Comparison of ENCODE assay signal across 1 cellular context in the genomic region with DNA sequence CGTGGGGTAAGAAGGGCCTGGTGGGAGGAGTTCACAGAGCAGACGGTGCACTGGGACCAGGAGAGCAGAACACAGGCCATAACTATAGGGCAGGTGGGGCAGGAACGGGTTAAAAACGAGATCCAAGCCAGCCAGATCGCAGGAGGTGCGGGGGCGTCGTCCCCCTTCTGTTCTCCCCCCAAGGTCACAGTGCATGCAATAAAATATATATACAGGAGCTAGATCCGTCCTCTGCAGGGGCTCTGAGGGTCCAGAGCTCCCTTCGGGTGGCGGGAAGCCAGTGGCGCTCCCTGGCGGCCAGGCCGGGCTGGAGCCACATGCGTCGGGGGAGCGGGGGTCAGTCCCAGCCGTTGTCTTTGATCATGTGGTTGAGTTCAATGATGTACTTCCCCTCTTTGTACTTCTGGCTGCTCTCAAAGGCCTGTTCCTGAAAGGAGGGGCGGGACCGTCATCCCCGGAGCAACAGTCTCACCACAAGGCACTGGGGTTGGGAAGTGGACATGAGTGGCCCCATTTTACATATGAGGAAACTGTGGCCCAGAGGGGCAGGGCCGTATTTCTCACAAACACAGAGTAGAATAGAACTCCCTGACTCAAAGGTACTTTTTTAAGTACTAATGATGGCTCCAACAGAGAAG.
TF ChIP-seq lines count a peak whose summit lies in the region.

No MANE protein-coding gene starts in this region.

TF ChIP-seq in HepG2, 621 proteins besides CTCF, POLR2A, EP300 and RAD21 (continued from another document and continues in another):
- TF ChIP-seq, protein P1, sequence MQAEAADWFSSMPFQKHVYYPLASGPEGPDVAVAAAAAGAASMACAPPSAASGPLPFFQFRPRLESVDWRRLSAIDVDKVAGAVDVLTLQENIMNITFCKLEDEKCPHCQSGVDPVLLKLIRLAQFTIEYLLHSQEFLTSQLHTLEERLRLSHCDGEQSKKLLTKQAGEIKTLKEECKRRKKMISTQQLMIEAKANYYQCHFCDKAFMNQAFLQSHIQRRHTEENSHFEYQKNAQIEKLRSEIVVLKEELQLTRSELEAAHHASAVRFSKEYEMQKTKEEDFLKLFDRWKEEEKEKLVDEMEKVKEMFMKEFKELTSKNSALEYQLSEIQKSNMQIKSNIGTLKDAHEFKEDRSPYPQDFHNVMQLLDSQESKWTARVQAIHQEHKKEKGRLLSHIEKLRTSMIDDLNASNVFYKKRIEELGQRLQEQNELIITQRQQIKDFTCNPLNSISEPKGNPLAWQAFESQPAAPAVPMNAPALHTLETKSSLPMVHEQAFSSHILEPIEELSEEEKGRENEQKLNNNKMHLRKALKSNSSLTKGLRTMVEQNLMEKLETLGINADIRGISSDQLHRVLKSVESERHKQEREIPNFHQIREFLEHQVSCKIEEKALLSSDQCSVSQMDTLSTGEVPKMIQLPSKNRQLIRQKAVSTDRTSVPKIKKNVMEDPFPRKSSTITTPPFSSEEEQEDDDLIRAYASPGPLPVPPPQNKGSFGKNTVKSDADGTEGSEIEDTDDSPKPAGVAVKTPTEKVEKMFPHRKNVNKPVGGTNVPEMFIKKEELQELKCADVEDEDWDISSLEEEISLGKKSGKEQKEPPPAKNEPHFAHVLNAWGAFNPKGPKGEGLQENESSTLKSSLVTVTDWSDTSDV (CRISPR knock-in tag; IDR thresholded peaks at IDR 0.05), result peak; percentile 73
- TF ChIP-seq HHEX (CRISPR knock-in tag; IDR thresholded peaks at IDR 0.05), result no peak
- TF ChIP-seq STAG1 (CRISPR knock-in tag; IDR thresholded peaks at IDR 0.05), result peak; percentile 66
- TF ChIP-seq, protein P2, sequence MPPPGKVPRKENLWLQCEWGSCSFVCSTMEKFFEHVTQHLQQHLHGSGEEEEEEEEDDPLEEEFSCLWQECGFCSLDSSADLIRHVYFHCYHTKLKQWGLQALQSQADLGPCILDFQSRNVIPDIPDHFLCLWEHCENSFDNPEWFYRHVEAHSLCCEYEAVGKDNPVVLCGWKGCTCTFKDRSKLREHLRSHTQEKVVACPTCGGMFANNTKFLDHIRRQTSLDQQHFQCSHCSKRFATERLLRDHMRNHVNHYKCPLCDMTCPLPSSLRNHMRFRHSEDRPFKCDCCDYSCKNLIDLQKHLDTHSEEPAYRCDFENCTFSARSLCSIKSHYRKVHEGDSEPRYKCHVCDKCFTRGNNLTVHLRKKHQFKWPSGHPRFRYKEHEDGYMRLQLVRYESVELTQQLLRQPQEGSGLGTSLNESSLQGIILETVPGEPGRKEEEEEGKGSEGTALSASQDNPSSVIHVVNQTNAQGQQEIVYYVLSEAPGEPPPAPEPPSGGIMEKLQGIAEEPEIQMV (CRISPR knock-in tag; IDR thresholded peaks at IDR 0.05; ENCODE audit: low read depth), result 0 out of 2 replicates have a peak, but pooled peaks have one; percentile 79
- TF ChIP-seq PTBP1 (IDR thresholded peaks at IDR 0.05; ENCODE audit: low read depth, low read length, poor library complexity, severe bottlenecking), result no peak
- no peak for TF ChIP-seq ZNF460 (CRISPR knock-in tag; IDR thresholded peaks at IDR 0.05; ENCODE audit: borderline replicate concordance)
- 0 out of 2 replicates have a peak, but pooled peaks have one; percentile 31 for TF ChIP-seq MTF2 (CRISPR knock-in tag; IDR thresholded peaks at IDR 0.05; ENCODE audit: borderline replicate concordance)
- TF ChIP-seq PHF21A (CRISPR knock-in tag; IDR thresholded peaks at IDR 0.05), result peak; percentile 94
- TF ChIP-seq, protein P3, sequence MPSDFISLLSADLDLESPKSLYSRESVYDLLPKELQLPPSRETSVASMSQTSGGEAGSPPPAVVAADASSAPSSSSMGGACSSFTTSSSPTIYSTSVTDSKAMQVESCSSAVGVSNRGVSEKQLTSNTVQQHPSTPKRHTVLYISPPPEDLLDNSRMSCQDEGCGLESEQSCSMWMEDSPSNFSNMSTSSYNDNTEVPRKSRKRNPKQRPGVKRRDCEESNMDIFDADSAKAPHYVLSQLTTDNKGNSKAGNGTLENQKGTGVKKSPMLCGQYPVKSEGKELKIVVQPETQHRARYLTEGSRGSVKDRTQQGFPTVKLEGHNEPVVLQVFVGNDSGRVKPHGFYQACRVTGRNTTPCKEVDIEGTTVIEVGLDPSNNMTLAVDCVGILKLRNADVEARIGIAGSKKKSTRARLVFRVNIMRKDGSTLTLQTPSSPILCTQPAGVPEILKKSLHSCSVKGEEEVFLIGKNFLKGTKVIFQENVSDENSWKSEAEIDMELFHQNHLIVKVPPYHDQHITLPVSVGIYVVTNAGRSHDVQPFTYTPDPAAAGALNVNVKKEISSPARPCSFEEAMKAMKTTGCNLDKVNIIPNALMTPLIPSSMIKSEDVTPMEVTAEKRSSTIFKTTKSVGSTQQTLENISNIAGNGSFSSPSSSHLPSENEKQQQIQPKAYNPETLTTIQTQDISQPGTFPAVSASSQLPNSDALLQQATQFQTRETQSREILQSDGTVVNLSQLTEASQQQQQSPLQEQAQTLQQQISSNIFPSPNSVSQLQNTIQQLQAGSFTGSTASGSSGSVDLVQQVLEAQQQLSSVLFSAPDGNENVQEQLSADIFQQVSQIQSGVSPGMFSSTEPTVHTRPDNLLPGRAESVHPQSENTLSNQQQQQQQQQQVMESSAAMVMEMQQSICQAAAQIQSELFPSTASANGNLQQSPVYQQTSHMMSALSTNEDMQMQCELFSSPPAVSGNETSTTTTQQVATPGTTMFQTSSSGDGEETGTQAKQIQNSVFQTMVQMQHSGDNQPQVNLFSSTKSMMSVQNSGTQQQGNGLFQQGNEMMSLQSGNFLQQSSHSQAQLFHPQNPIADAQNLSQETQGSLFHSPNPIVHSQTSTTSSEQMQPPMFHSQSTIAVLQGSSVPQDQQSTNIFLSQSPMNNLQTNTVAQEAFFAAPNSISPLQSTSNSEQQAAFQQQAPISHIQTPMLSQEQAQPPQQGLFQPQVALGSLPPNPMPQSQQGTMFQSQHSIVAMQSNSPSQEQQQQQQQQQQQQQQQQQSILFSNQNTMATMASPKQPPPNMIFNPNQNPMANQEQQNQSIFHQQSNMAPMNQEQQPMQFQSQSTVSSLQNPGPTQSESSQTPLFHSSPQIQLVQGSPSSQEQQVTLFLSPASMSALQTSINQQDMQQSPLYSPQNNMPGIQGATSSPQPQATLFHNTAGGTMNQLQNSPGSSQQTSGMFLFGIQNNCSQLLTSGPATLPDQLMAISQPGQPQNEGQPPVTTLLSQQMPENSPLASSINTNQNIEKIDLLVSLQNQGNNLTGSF (CRISPR knock-in tag; IDR thresholded peaks at IDR 0.05), result peak; percentile 17; the same call in 1 of the 2 replicates
- TF ChIP-seq CENPT (CRISPR knock-in tag; IDR thresholded peaks at IDR 0.05; ENCODE audit: low read depth), result no peak
- TF ChIP-seq FOXP1 (IDR thresholded peaks at IDR 0.05), result no peak
- TF ChIP-seq FOXP1 (CRISPR knock-in tag; IDR thresholded peaks at IDR 0.05), result 0 out of 2 replicates have a peak, but pooled peaks have one; percentile 32
- peak; percentile 97 for TF ChIP-seq ZMYM3 (CRISPR knock-in tag; IDR thresholded peaks at IDR 0.05)
- peak; percentile 73; the same call in 1 of the 2 replicates for TF ChIP-seq ZNF557 (CRISPR knock-in tag; IDR thresholded peaks at IDR 0.05)
- TF ChIP-seq, protein P4, sequence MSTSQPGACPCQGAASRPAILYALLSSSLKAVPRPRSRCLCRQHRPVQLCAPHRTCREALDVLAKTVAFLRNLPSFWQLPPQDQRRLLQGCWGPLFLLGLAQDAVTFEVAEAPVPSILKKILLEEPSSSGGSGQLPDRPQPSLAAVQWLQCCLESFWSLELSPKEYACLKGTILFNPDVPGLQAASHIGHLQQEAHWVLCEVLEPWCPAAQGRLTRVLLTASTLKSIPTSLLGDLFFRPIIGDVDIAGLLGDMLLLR (CRISPR knock-in tag; IDR thresholded peaks at IDR 0.05), result peak; percentile 80
- TF ChIP-seq, protein P5, sequence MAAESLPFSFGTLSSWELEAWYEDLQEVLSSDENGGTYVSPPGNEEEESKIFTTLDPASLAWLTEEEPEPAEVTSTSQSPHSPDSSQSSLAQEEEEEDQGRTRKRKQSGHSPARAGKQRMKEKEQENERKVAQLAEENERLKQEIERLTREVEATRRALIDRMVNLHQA (CRISPR knock-in tag; IDR thresholded peaks at IDR 0.05), result no peak
- no peak for TF ChIP-seq ZSCAN31 (CRISPR knock-in tag; IDR thresholded peaks at IDR 0.05; ENCODE audit: low read depth)
- TF ChIP-seq NPAS2 (CRISPR knock-in tag; IDR thresholded peaks at IDR 0.05; ENCODE audit: borderline replicate concordance), result no peak
- TF ChIP-seq, protein P6, sequence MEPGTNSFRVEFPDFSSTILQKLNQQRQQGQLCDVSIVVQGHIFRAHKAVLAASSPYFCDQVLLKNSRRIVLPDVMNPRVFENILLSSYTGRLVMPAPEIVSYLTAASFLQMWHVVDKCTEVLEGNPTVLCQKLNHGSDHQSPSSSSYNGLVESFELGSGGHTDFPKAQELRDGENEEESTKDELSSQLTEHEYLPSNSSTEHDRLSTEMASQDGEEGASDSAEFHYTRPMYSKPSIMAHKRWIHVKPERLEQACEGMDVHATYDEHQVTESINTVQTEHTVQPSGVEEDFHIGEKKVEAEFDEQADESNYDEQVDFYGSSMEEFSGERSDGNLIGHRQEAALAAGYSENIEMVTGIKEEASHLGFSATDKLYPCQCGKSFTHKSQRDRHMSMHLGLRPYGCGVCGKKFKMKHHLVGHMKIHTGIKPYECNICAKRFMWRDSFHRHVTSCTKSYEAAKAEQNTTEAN (CRISPR knock-in tag; conservative IDR thresholded peaks at IDR 0.05), result no peak; the same call in 1 of the 2 replicates
- peak; percentile 61; the same call in 1 of the 2 replicates for TF ChIP-seq ZSCAN25 (CRISPR knock-in tag; IDR thresholded peaks at IDR 0.05)
- TF ChIP-seq STAT5B (CRISPR knock-in tag; IDR thresholded peaks at IDR 0.05), result 0 out of 2 replicates have a peak, but pooled peaks have one; percentile 84
- TF ChIP-seq GFI1 (CRISPR knock-in tag; IDR thresholded peaks at IDR 0.05; ENCODE audit: borderline replicate concordance), result no peak
- 0 out of 2 replicates have a peak, but pooled peaks have one; percentile 56 for TF ChIP-seq ZNF792 (CRISPR knock-in tag; IDR thresholded peaks at IDR 0.05)
- TF ChIP-seq, protein P7, sequence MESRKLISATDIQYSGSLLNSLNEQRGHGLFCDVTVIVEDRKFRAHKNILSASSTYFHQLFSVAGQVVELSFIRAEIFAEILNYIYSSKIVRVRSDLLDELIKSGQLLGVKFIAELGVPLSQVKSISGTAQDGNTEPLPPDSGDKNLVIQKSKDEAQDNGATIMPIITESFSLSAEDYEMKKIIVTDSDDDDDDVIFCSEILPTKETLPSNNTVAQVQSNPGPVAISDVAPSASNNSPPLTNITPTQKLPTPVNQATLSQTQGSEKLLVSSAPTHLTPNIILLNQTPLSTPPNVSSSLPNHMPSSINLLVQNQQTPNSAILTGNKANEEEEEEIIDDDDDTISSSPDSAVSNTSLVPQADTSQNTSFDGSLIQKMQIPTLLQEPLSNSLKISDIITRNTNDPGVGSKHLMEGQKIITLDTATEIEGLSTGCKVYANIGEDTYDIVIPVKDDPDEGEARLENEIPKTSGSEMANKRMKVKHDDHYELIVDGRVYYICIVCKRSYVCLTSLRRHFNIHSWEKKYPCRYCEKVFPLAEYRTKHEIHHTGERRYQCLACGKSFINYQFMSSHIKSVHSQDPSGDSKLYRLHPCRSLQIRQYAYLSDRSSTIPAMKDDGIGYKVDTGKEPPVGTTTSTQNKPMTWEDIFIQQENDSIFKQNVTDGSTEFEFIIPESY (CRISPR knock-in tag; IDR thresholded peaks at IDR 0.05), result peak; percentile 87
- TF ChIP-seq ZNF547 (CRISPR knock-in tag; IDR thresholded peaks at IDR 0.05), result no peak; the same call in 1 of the 2 replicates
- no peak for TF ChIP-seq ASH2L (IDR thresholded peaks at IDR 0.05; ENCODE audit: insufficient read length, low read depth, low read length)
- peak; percentile 68; the same call in 1 of the 2 replicates for TF ChIP-seq ZBTB21 (CRISPR knock-in tag; IDR thresholded peaks at IDR 0.05)
- TF ChIP-seq, protein P8, sequence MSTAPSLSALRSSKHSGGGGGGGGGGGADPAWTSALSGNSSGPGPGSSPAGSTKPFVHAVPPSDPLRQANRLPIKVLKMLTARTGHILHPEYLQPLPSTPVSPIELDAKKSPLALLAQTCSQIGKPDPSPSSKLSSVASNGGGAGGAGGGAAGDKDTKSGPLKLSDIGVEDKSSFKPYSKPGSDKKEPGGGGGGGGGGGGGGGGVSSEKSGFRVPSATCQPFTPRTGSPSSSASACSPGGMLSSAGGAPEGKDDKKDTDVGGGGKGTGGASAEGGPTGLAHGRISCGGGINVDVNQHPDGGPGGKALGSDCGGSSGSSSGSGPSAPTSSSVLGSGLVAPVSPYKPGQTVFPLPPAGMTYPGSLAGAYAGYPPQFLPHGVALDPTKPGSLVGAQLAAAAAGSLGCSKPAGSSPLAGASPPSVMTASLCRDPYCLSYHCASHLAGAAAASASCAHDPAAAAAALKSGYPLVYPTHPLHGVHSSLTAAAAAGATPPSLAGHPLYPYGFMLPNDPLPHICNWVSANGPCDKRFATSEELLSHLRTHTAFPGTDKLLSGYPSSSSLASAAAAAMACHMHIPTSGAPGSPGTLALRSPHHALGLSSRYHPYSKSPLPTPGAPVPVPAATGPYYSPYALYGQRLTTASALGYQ (CRISPR knock-in tag; IDR thresholded peaks at IDR 0.05), result peak; percentile 76; the same call in 1 of the 2 replicates
- no peak for TF ChIP-seq CEBPG (CRISPR knock-in tag; IDR thresholded peaks at IDR 0.05)
- TF ChIP-seq, protein P9, sequence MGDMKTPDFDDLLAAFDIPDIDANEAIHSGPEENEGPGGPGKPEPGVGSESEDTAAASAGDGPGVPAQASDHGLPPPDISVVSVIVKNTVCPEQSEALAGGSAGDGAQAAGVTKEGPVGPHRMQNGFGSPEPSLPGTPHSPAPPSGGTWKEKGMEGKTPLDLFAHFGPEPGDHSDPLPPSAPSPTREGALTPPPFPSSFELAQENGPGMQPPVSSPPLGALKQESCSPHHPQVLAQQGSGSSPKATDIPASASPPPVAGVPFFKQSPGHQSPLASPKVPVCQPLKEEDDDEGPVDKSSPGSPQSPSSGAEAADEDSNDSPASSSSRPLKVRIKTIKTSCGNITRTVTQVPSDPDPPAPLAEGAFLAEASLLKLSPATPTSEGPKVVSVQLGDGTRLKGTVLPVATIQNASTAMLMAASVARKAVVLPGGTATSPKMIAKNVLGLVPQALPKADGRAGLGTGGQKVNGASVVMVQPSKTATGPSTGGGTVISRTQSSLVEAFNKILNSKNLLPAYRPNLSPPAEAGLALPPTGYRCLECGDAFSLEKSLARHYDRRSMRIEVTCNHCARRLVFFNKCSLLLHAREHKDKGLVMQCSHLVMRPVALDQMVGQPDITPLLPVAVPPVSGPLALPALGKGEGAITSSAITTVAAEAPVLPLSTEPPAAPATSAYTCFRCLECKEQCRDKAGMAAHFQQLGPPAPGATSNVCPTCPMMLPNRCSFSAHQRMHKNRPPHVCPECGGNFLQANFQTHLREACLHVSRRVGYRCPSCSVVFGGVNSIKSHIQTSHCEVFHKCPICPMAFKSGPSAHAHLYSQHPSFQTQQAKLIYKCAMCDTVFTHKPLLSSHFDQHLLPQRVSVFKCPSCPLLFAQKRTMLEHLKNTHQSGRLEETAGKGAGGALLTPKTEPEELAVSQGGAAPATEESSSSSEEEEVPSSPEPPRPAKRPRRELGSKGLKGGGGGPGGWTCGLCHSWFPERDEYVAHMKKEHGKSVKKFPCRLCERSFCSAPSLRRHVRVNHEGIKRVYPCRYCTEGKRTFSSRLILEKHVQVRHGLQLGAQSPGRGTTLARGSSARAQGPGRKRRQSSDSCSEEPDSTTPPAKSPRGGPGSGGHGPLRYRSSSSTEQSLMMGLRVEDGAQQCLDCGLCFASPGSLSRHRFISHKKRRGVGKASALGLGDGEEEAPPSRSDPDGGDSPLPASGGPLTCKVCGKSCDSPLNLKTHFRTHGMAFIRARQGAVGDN (CRISPR knock-in tag; IDR thresholded peaks at IDR 0.05), result peak; percentile 90
- TF ChIP-seq ZNF550 (CRISPR knock-in tag; IDR thresholded peaks at IDR 0.05; ENCODE audit: borderline replicate concordance), result no peak
- no peak for TF ChIP-seq ZNF562 (CRISPR knock-in tag; IDR thresholded peaks at IDR 0.05; ENCODE audit: borderline replicate concordance)
- TF ChIP-seq SOX6 (IDR thresholded peaks at IDR 0.05), result no peak
- peak; percentile 88 for TF ChIP-seq SOX6 (CRISPR knock-in tag; IDR thresholded peaks at IDR 0.05)
- TF ChIP-seq ZC3H4 (CRISPR knock-in tag; IDR thresholded peaks at IDR 0.05; ENCODE audit: borderline replicate concordance), result no peak
